ENCODE assay signal across 13 cellular contexts in genomic region chr6:10460096-10460495, GRCh38. TPM values are rescaled to one million over a fixed set of nuclear protein-coding genes. Genes with fewer than 3 reads are reported as not detected.
A peak's percentile ranks its signal among the peaks of the same experiment; 100 is the strongest.
DNase-seq lines count a peak whose midpoint lies in the region; ATAC-seq and TF ChIP-seq lines count a peak whose summit lies in the region.
"Had no signal": no experiment of that assay in that cellular context is flagged by ENCODE, and none has a peak within 500 bp of the region (broad histone marks: within the 10 kb centered on the region; RNA-seq: fewer than 3 reads in every experiment).

No MANE protein-coding gene starts in this region.

- ATAC-seq in SK-N-SH treated with all-trans-retinoic acid at 6 μM for 48 hours (no peak), HG02610 (IDR thresholded peaks at IDR 0.05; ENCODE audit: unreplicated experiment) (peak; percentile 93), HG03432 (IDR thresholded peaks at IDR 0.05; ENCODE audit: unreplicated experiment) (peak; percentile 96)
- peak; percentile 95 to 96 for ATAC-seq in stimulated activated naive B cell treated with anti-CD40 and anti-IgM and Interleukin-4, amounts not matched to agents 10 μg/mL and 1 μg/mL and 100 μg/mL, for 72 hours (replicated peaks)
- ATAC-seq: activated CD8-positive, alpha-beta T cell treated with anti-CD3 and anti-CD28 coated beads for 36 hours; effector memory CD8-positive, alpha-beta T cell had no signal

- no peak overlapping the region for H3K4me3 ChIP-seq in SK-N-SH (ENCODE audit: low read depth in 2 of 2, low read length in 1 of 2)
- H3K4me3 ChIP-seq in mesenchymal stem cell (ENCODE audit: insufficient read depth in 1 of 2, low read depth in 1 of 2, low read length in 2 of 2) = no peak overlapping the region
- H3K4me3 ChIP-seq: smooth muscle cell had no signal

- H3K4me2 ChIP-seq in SK-N-SH (no peak overlapping the region), mesenchymal stem cell (ENCODE audit: low read length, poor library complexity, severe bottlenecking) (no peak overlapping the region)
- H3K4me2 ChIP-seq: smooth muscle cell had no signal

- H2AFZ ChIP-seq in SK-N-SH (ENCODE audit: low read depth) (0 out of 2 replicates have a peak overlapping the region, but pooled peaks have one; percentile 29), mesenchymal stem cell (ENCODE audit: low read depth, low read length) (no peak overlapping the region)

- no peaks in the 10 kb centered on the region for H3K9me2 ChIP-seq in SK-N-SH

- H3F3A ChIP-seq in SK-N-SH (replicated peaks; ENCODE audit: insufficient read depth) = no peaks in the 10 kb centered on the region

- H2BK5ac ChIP-seq in mesenchymal stem cell (ENCODE audit: low read depth, low read length, poor library complexity, severe bottlenecking) = no peak overlapping the region

- no peak for TF ChIP-seq RAD21 in SK-N-SH (IDR thresholded peaks at IDR 0.05; ENCODE audit: low read length)

- H3K27me3 ChIP-seq in SK-N-SH (ENCODE audit: insufficient read depth) (no peaks in the 10 kb centered on the region; the same call in 1 of the 2 replicates), mesenchymal stem cell (ENCODE audit: control insufficient read depth in 1 of 2, insufficient read depth in 1 of 2, low read length in 2 of 2) (peaks cover 0 to 9% of the 10 kb centered on the region in 2 experiments)

- 23% methylated on average over 5 of the region's 5 CpGs for WGBS in SK-N-SH (ENCODE audit: low lambda C conversion rate)
- 82% methylated on average over 5 of the region's 5 CpGs for WGBS in mesenchymal stem cell

- H3K4me3 Mint-ChIP-seq in stimulated activated naive B cell treated with anti-CD40 and anti-IgM and Interleukin-4, amounts not matched to agents 10 μg/mL and 1 μg/mL and 100 μg/mL, for 72 hours = peak overlapping the region in 1 of 2 donors; percentile 11
- H3K4me3 Mint-ChIP-seq: activated CD8-positive, alpha-beta T cell treated with anti-CD3 and anti-CD28 coated beads for 36 hours; effector memory CD8-positive, alpha-beta T cell had no signal

- POLR2A ChIA-PET in SK-N-SH (lab: Yijun Ruan, JAX) = no interaction called here

- TF ChIP-seq CTCF in SK-N-SH (IDR thresholded peaks at IDR 0.05) = no peak

- H4K91ac ChIP-seq in mesenchymal stem cell (ENCODE audit: low read length) = no peak overlapping the region

- H3K14ac ChIP-seq in mesenchymal stem cell (ENCODE audit: low read length in 2 of 2) = no peak overlapping the region

- no peaks in the 10 kb centered on the region for H3K79me1 ChIP-seq in mesenchymal stem cell (replicated peaks; ENCODE audit: low read length, poor library complexity, severe bottlenecking)

- no peak overlapping the region for H2BK120ac ChIP-seq in mesenchymal stem cell (ENCODE audit: low read depth, low read length)

- H3K27ac Mint-ChIP-seq in stimulated activated naive B cell treated with anti-CD40 and anti-IgM and Interleukin-4, amounts not matched to agents 10 μg/mL and 1 μg/mL and 100 μg/mL, for 72 hours = no peak overlapping the region
- H3K27ac Mint-ChIP-seq: activated CD8-positive, alpha-beta T cell treated with anti-CD3 and anti-CD28 coated beads for 36 hours; effector memory CD8-positive, alpha-beta T cell had no signal

- no peaks in the 10 kb centered on the region for H3K36me3 Mint-ChIP-seq in stimulated activated naive B cell treated with anti-CD40 and anti-IgM and Interleukin-4, amounts not matched to agents 10 μg/mL and 1 μg/mL and 100 μg/mL, for 72 hours

- H3K79me2 ChIP-seq in SK-N-SH (ENCODE audit: insufficient read depth) = no peaks in the 10 kb centered on the region

- no peak overlapping the region for H2AK5ac ChIP-seq in mesenchymal stem cell (ENCODE audit: low read length, severe bottlenecking)

- H2BK12ac ChIP-seq in mesenchymal stem cell (ENCODE audit: low read length in 2 of 2) = no peak overlapping the region

- CTCF ChIA-PET in SK-N-SH (lab: Yijun Ruan, JAX) = no interaction called here

- no peak overlapping the region for H3K23ac ChIP-seq in mesenchymal stem cell (ENCODE audit: low read length in 2 of 2)

- H3K4me1 Mint-ChIP-seq in stimulated activated naive B cell treated with anti-CD40 and anti-IgM and Interleukin-4, amounts not matched to agents 10 μg/mL and 1 μg/mL and 100 μg/mL, for 72 hours = peaks cover 8 to 9% of the 10 kb centered on the region in 2 donors

- H4K20me1 ChIP-seq in SK-N-SH (ENCODE audit: insufficient read depth) = no peaks in the 10 kb centered on the region

- peaks cover 0 to 2% of the 10 kb centered on the region in 2 donors for H3K9me3 Mint-ChIP-seq in stimulated activated naive B cell treated with anti-CD40 and anti-IgM and Interleukin-4, amounts not matched to agents 10 μg/mL and 1 μg/mL and 100 μg/mL, for 72 hours
- H3K9me3 Mint-ChIP-seq: activated CD8-positive, alpha-beta T cell treated with anti-CD3 and anti-CD28 coated beads for 36 hours; effector memory CD8-positive, alpha-beta T cell had no signal

- H3K4me1 ChIP-seq in SK-N-SH (ENCODE audit: control insufficient read depth in 1 of 2, insufficient read depth in 2 of 2, low read depth in 1 of 2, low read length in 1 of 2) (no peaks in the 10 kb centered on the region), mesenchymal stem cell (ENCODE audit: control insufficient read depth, insufficient read depth, low read depth, low read length) (peaks cover 1% of the 10 kb centered on the region)

- no peak overlapping the region for H3K27ac ChIP-seq in SK-N-SH (ENCODE audit: low read depth in 2 of 2, low read length in 1 of 2)
- no peak overlapping the region for H3K27ac ChIP-seq in mesenchymal stem cell (ENCODE audit: low read length, poor library complexity, severe bottlenecking)

- H3K4ac ChIP-seq in mesenchymal stem cell (ENCODE audit: low read depth in 1 of 2, low read length in 2 of 2) = no peak overlapping the region

- H3K9me3 ChIP-seq in SK-N-SH (no peaks in the 10 kb centered on the region), mesenchymal stem cell (ENCODE audit: control insufficient read depth, low read length) (no peaks in the 10 kb centered on the region)

- H3K36me3 ChIP-seq in SK-N-SH (replicated peaks in 1 of 2; ENCODE audit: control insufficient read depth in 1 of 2, insufficient read depth in 2 of 2, low read length in 1 of 2) (no peaks in the 10 kb centered on the region), mesenchymal stem cell (ENCODE audit: control insufficient read depth in 1 of 2, insufficient read depth in 2 of 2, low read depth in 1 of 2, low read length in 2 of 2) (no peaks in the 10 kb centered on the region)

- H3K27me3 Mint-ChIP-seq in stimulated activated naive B cell treated with anti-CD40 and anti-IgM and Interleukin-4, amounts not matched to agents 10 μg/mL and 1 μg/mL and 100 μg/mL, for 72 hours = peaks cover 24 to 27% of the 10 kb centered on the region in 2 donors

- no peak overlapping the region for H2BK15ac ChIP-seq in mesenchymal stem cell (ENCODE audit: low read depth, poor library complexity, severe bottlenecking)

- TF ChIP-seq EP300 in SK-N-SH (IDR thresholded peaks at IDR 0.05; ENCODE audit: borderline replicate concordance in 1 of 2, low read depth in 1 of 2, low read length in 1 of 2) = no peak

- DNase-seq in SK-N-SH (no peak), HT-29 (ENCODE audit: low spot score) (no peak), HPDE6-E6E7 (ENCODE audit: extremely low spot score) (no peak), mesenchymal stem cell (no peak)
- peak; percentile 47 for DNase-seq in stimulated activated naive B cell treated with anti-CD40 and anti-IgM and Interleukin-4, amounts not matched to agents 10 μg/mL and 1 μg/mL and 100 μg/mL, for 72 hours
- DNase-seq: 8988T; activated CD8-positive, alpha-beta T cell treated with anti-CD3 and anti-CD28 coated beads for 36 hours; effector memory CD8-positive, alpha-beta T cell; NCI-H146 had no signal

- no peak overlapping the region for H4K8ac ChIP-seq in mesenchymal stem cell (ENCODE audit: low read length)

- H3K9ac ChIP-seq in SK-N-SH (no peak overlapping the region), mesenchymal stem cell (ENCODE audit: low read length) (no peak overlapping the region)

- H3K18ac ChIP-seq in mesenchymal stem cell (ENCODE audit: low read depth in 1 of 2, low read length in 2 of 2) = no peak overlapping the region

TF ChIP-seq in SK-N-SH, 30 proteins besides CTCF, POLR2A, EP300 and RAD21 (continues in another document):
- TF ChIP-seq RCOR1 (IDR thresholded peaks at IDR 0.05; ENCODE audit: low read length) = no peak
- no peak for TF ChIP-seq MEF2A (IDR thresholded peaks at IDR 0.05; ENCODE audit: borderline replicate concordance, low read depth)
- no peak for TF ChIP-seq USF2 (IDR thresholded peaks at IDR 0.05; ENCODE audit: borderline replicate concordance, low read depth, low read length)
- no peak for TF ChIP-seq TCF12 (IDR thresholded peaks at IDR 0.05)

TF ChIP-seq in SK-N-SH treated with all-trans-retinoic acid at 6 μM for 48 hours, 23 proteins besides CTCF, POLR2A, EP300 and RAD21 (continues in another document):
- TF ChIP-seq ZNF8 (CRISPR knock-in tag; IDR thresholded peaks at IDR 0.05) = no peak
- no peak for TF ChIP-seq BACH2 (CRISPR knock-in tag; IDR thresholded peaks at IDR 0.05; ENCODE audit: borderline replicate concordance)
- TF ChIP-seq ZFP30 (CRISPR knock-in tag; IDR thresholded peaks at IDR 0.05) = no peak
- no peak for TF ChIP-seq PATZ1 (CRISPR knock-in tag; IDR thresholded peaks at IDR 0.05; ENCODE audit: borderline replicate concordance)
- TF ChIP-seq ZNF565 (CRISPR knock-in tag; conservative IDR thresholded peaks at IDR 0.05; ENCODE audit: low read depth) = no peak

RNA-seq across cellular contexts. Expression of gene TFAP2A, which starts 45.2 kb away (rescaled TPM):
- 0.02 and 0.07 TPM in 2 replicates for polyA plus RNA-seq in SK-N-SH (2012; rRNA removed)
- polyA plus RNA-seq in SK-N-SH (2012; cell fraction: cytosol; rRNA removed) = 0.05 TPM in 2 replicates
- polyA plus RNA-seq in SK-N-SH (2012; cell fraction: nucleus; rRNA removed) = 0.07 TPM in 1 of 2 replicates, not detected in the other
- total RNA-seq in HT-29 (2014; rRNA removed; shearing (Covaris generic)) = 2.2 and 3.8 TPM in 2 replicates
- 0.17 TPM for polyA plus RNA-seq in mesenchymal stem cell (2013, experiment 1 of 2)
- polyA plus RNA-seq in mesenchymal stem cell (2013, experiment 2 of 2) = 0.21 TPM
- total RNA-seq: activated CD8-positive, alpha-beta T cell treated with anti-CD3 and anti-CD28 coated beads for 36 hours had no signal
